Comparison of ENCODE assay signal across 2 cellular contexts in genomic region chr20:33719989-33720709, GRCh38.
A peak's percentile ranks its signal among the peaks of the same experiment; 100 is the strongest.
TF ChIP-seq lines count a peak whose summit lies in the region.

PXMP4 (minus strand) TSS chr20:33720310; CDS start chr20:33720207, 103 bp downstream.

TF ChIP-seq in HCT116, 20 proteins besides CTCF, POLR2A, EP300 and RAD21 (continued from another document):
- TF ChIP-seq REST (IDR thresholded peaks at IDR 0.05; ENCODE audit: low read depth) (no peak), JUND (IDR thresholded peaks at IDR 0.05) (no peak), CEBPB (IDR thresholded peaks at IDR 0.05; ENCODE audit: low read depth) (no peak), ZNF274 (IDR thresholded peaks at IDR 0.05; ENCODE audit: low read depth, low read length) (no peak), CBX3 (IDR thresholded peaks at IDR 0.05; ENCODE audit: low read depth) (peak; percentile 50; the same call in 1 of the 2 replicates), TCF7L2 (IDR thresholded peaks at IDR 0.05; ENCODE audit: borderline replicate concordance, extremely low read depth, insufficient read depth, insufficient read length) (peak; percentile 29), FOSL1 (IDR thresholded peaks at IDR 0.05; ENCODE audit: low read depth) (no peak), SP1 (IDR thresholded peaks at IDR 0.05; ENCODE audit: low read depth) (peak; percentile 100), EZH2phosphoT487 (IDR thresholded peaks at IDR 0.05; ENCODE audit: borderline replicate concordance) (no peak), POLR2AphosphoS5 (IDR thresholded peaks at IDR 0.05; ENCODE audit: low read depth, low read length) (peak; percentile 56), ATF3 (IDR thresholded peaks at IDR 0.05) (no peak), EZH2 (IDR thresholded peaks at IDR 0.05) (no peak), YY1 (IDR thresholded peaks at IDR 0.05; ENCODE audit: extremely low read depth, insufficient replicate concordance, low read depth, low read length) (no peak), ZFX (IDR thresholded peaks at IDR 0.05) (no peak), SIN3A (IDR thresholded peaks at IDR 0.05; ENCODE audit: low read depth) (peak; percentile 55), EGR1 (IDR thresholded peaks at IDR 0.05; ENCODE audit: low read depth) (no peak)
- TF ChIP-seq, protein P1, sequence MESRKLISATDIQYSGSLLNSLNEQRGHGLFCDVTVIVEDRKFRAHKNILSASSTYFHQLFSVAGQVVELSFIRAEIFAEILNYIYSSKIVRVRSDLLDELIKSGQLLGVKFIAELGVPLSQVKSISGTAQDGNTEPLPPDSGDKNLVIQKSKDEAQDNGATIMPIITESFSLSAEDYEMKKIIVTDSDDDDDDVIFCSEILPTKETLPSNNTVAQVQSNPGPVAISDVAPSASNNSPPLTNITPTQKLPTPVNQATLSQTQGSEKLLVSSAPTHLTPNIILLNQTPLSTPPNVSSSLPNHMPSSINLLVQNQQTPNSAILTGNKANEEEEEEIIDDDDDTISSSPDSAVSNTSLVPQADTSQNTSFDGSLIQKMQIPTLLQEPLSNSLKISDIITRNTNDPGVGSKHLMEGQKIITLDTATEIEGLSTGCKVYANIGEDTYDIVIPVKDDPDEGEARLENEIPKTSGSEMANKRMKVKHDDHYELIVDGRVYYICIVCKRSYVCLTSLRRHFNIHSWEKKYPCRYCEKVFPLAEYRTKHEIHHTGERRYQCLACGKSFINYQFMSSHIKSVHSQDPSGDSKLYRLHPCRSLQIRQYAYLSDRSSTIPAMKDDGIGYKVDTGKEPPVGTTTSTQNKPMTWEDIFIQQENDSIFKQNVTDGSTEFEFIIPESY (IDR thresholded peaks at IDR 0.05; ENCODE audit: extremely low read depth, insufficient replicate concordance, low read length), result no peak

TF ChIP-seq in SK-N-SH, 30 proteins besides CTCF, POLR2A, EP300 and RAD21 (continued from another document):
- TF ChIP-seq REST (IDR thresholded peaks at IDR 0.05; ENCODE audit: low read depth, low read length) (no peak), MXI1 (IDR thresholded peaks at IDR 0.05; ENCODE audit: low read depth, low read length) (peak; percentile 55), TAF1 (IDR thresholded peaks at IDR 0.05; ENCODE audit: borderline replicate concordance, low read depth, low read length) (no peak), USF2 (IDR thresholded peaks at IDR 0.05; ENCODE audit: borderline replicate concordance, low read depth, low read length) (peak; percentile 41; the same call in 1 of the 2 replicates), USF1 (IDR thresholded peaks at IDR 0.05; ENCODE audit: borderline replicate concordance, low read depth) (peak; percentile 43; the same call in 1 of the 2 replicates), ELF1 (IDR thresholded peaks at IDR 0.05) (peak; percentile 29; the same call in 1 of the 2 replicates), FOXM1 (IDR thresholded peaks at IDR 0.05; ENCODE audit: low read depth) (no peak), FOSL2 (IDR thresholded peaks at IDR 0.05; ENCODE audit: borderline replicate concordance, low read depth) (no peak), NRF1 (IDR thresholded peaks at IDR 0.05; ENCODE audit: low read depth, low read length) (peak; percentile 52), RCOR1 (IDR thresholded peaks at IDR 0.05; ENCODE audit: low read length) (peak; percentile 26; the same call in 1 of the 2 replicates), CHD2 (IDR thresholded peaks at IDR 0.05; ENCODE audit: low read length, partially characterized antibody) (peak; percentile 96), GABPA (IDR thresholded peaks at IDR 0.05; ENCODE audit: low read depth) (0 out of 2 replicates have a peak, but pooled peaks have one; percentile 49)
- TF ChIP-seq, protein P1 (IDR thresholded peaks at IDR 0.05; ENCODE audit: borderline replicate concordance, low read depth), result no peak
- TF ChIP-seq, protein P2, sequence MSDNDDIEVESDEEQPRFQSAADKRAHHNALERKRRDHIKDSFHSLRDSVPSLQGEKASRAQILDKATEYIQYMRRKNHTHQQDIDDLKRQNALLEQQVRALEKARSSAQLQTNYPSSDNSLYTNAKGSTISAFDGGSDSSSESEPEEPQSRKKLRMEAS (IDR thresholded peaks at IDR 0.05; ENCODE audit: low read depth), result peak; percentile 53; the same call in 1 of the 2 replicates
TF ChIP-seq in SK-N-SH: peak in this region for 14.
